In the genomic region with DNA sequence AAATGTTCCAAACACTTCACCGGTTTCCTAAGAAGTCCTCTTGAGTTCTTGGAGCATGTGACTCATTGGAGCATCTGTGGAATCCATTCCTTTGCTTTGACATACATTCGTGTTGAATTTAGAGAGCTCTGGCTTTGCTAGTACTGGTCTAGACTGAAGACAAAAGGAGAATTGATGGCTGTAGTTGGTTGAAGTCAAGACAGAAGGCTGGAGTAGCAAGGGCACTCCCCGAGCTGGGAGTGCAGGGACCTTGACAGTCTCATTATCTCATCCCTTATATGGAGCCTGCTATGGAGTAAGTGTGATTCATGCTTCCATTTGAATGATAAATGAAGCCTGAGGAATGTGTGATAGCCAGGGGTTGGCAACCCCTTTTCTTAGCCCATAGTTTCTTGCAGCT, we compare ENCODE assay signal across 1 cellular context.
TF ChIP-seq lines count a peak whose summit lies in the region.

No MANE protein-coding gene starts in this region.

TF ChIP-seq in H1, 55 proteins besides CTCF, POLR2A, EP300 and RAD21:
- TF ChIP-seq JUND (IDR thresholded peaks at IDR 0.05; ENCODE audit: low read length) (peak; percentile 40; the same call in 1 of the 2 replicates), GTF2F1 (IDR thresholded peaks at IDR 0.05; ENCODE audit: borderline replicate concordance, low read depth, low read length) (no peak), YY1 (IDR thresholded peaks at IDR 0.05; ENCODE audit: low read depth, low read length) (0 out of 2 replicates have a peak, but pooled peaks have one; percentile 3), PHF8 (conservative IDR thresholded peaks at IDR 0.05; ENCODE audit: low read depth, low read length) (no peak), CBX5 (IDR thresholded peaks at IDR 0.05; ENCODE audit: low read depth, low read length) (no peak), SRF (IDR thresholded peaks at IDR 0.05; ENCODE audit: low read depth, low read length) (peak; percentile 70), RBBP5 (IDR thresholded peaks at IDR 0.05; ENCODE audit: borderline replicate concordance, low read depth, low read length) (no peak), JUN (IDR thresholded peaks at IDR 0.05; ENCODE audit: low read depth, low read length) (no peak)
